Comparison of ENCODE assay signal across 17 cellular contexts in the genomic region with DNA sequence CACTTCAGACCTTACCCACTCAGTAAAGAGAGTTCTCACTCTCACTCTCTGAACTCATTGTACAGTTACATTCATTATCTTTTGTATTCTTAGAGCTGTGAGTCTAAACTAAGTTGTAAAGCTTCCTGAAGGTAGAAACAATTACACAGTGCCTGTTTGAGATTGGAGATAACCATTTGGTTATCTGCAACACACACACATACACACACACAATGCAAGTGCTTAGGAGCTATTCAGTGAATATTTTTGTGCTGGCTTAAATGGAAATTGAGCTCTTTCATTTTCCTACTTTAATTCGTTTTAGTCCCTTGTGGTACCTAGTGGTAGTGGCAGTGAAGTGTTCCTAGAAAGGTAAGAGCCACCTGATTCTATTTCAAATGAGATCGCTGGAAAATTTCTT. TPM values are rescaled to one million over a fixed set of nuclear protein-coding genes. Genes with fewer than 3 reads are reported as not detected.
DNase-seq lines count a peak whose midpoint lies in the region; ATAC-seq, FAIRE-seq and TF ChIP-seq lines count a peak whose summit lies in the region.
"Had no signal": no experiment of that assay in that cellular context is flagged by ENCODE, and none has a peak within 500 bp of the region (broad histone marks: within the 10 kb centered on the region; RNA-seq: fewer than 3 reads in every experiment).

No MANE protein-coding gene starts in this region.

- TF ChIP-seq CTCF in A673 (conservative IDR thresholded peaks at IDR 0.05; ENCODE audit: low read depth, low read length) (no peak), WTC11 (IDR thresholded peaks at IDR 0.05) (no peak), RWPE1 (conservative IDR thresholded peaks at IDR 0.05; ENCODE audit: low read depth) (no peak)

- no peaks in the 10 kb centered on the region for H3K27me3 ChIP-seq in A673 (replicated peaks; ENCODE audit: insufficient read depth, low read depth, low read length, poor library complexity)
- H3K27me3 ChIP-seq: suprapubic skin had no signal

- H3K4me1 ChIP-seq in A673 (ENCODE audit: insufficient read depth, low read length, poor library complexity, severe bottlenecking) (no peaks in the 10 kb centered on the region), mesodermal cell (ENCODE audit: control insufficient read depth, insufficient read depth, low read length, poor library complexity, severe bottlenecking) (no peaks in the 10 kb centered on the region)
- H3K4me1 ChIP-seq: parathyroid adenoma had no signal

- peak overlapping the region; percentile 4 for H3K27ac ChIP-seq in A673 (ENCODE audit: low read depth, low read length, poor library complexity, severe bottlenecking)
- H3K27ac ChIP-seq in mesodermal cell (ENCODE audit: low read depth, low read length, severe bottlenecking), result peak overlapping the region; percentile 16
- no peak overlapping the region for H3K27ac ChIP-seq in RWPE1
- H3K27ac ChIP-seq: parathyroid adenoma, suprapubic skin had no signal

- no TSS peak for BruUV-seq in A673 (replicated peaks; lab: Mats Ljungman, UMichigan)

- FAIRE-seq in GM12892 (lab: Jason Lieb, UNC), result peak; percentile 48

- TF ChIP-seq POLR2A in GM12892 (IDR thresholded peaks at IDR 0.05; ENCODE audit: low read depth, low read length), result no peak

- no CpG with 5 or more reads among the region's 2 CpGs for WGBS in mesodermal cell (ENCODE audit: insufficient coverage in 2 of 2), 2 experiments

- no peaks in the 10 kb centered on the region for H3K27me3 Mint-ChIP-seq in WTC11 (ENCODE audit: low read depth)

- CTCF ChIA-PET in A673 (lab: Charles Lee) (no interaction called here), WTC11 (lab: Charles Lee) (interaction anchor here (0.7 to 4.1 kb wide), 13 partner anchors 9 to 236 kb away, joined by 3 to 20 read pairs (median 4); a partner anchor contains a TSS), RWPE1 (lab: Yijun Ruan, JAX) (interaction anchor here (0.5 to 0.9 kb wide), 2 partner anchors 9 to 13 kb away, joined by 3 to 4 read pairs; no protein-coding TSS in a partner anchor)

- intact Hi-C loops in A673 (cut with micrococcal nuclease; ENCODE audit: unreplicated experiment), result no loop called here

- peaks cover 25% of the 10 kb centered on the region for H3K4me1 Mint-ChIP-seq in WTC11

- no peak for ATAC-seq in WTC11
- no peak for ATAC-seq in GM19324 (IDR thresholded peaks at IDR 0.05; ENCODE audit: low FRiP score, unreplicated experiment)

- H3K9me3 Mint-ChIP-seq in WTC11, result no peaks in the 10 kb centered on the region

- H3K9me3 ChIP-seq in A673 (ENCODE audit: low read depth, low read length, poor library complexity, severe bottlenecking) (no peaks in the 10 kb centered on the region), mesodermal cell (ENCODE audit: control insufficient read depth, low read length) (no peaks in the 10 kb centered on the region)
- H3K9me3 ChIP-seq: suprapubic skin had no signal

- no peak overlapping the region for H3K4me3 Mint-ChIP-seq in WTC11

- H3K36me3 ChIP-seq in A673 (ENCODE audit: insufficient read depth, low read length, poor library complexity, severe bottlenecking) (no peaks in the 10 kb centered on the region), mesodermal cell (ENCODE audit: control insufficient read depth, insufficient read depth, low read length) (peaks cover 19% of the 10 kb centered on the region)
- H3K36me3 ChIP-seq: suprapubic skin had no signal

- peak overlapping the region; percentile 13 for H3K27ac Mint-ChIP-seq in WTC11

- POLR2A ChIA-PET in A673 (lab: Charles Lee; ENCODE audit: low non-redundant PET), result no interaction called here
- POLR2A ChIA-PET in WTC11 (lab: Charles Lee), result interaction anchor here (0.6 to 1.2 kb wide), 2 partner anchors 22 to 52 kb away, joined by 3 to 5 read pairs; a partner anchor contains a TSS
- POLR2A ChIA-PET in RWPE1 (lab: Yijun Ruan, JAX; ENCODE audit: low non-redundant PET), result interaction anchor here (0.6 kb wide), 1 partner anchor 44 kb away, joined by 3 read pairs; no protein-coding TSS in a partner anchor

- no peaks in the 10 kb centered on the region for H3K36me3 Mint-ChIP-seq in WTC11

- no peak for DNase-seq in A673 (ENCODE audit: low spot score)
- DNase-seq in GM12892 (ENCODE audit: insufficient read length), result no peak
- DNase-seq in WTC11 (ENCODE audit: low spot score), result no peak
- no peak for DNase-seq in cortex of kidney (lab: John Stamatoyannopoulos, UW)
- no peak for DNase-seq in RWPE1 (ENCODE audit: low spot score)
- no peak for DNase-seq in NCI-H1092 treated with DMSO at 0.1 percent for 48 hours (lab: John Stamatoyannopoulos, UW)
- DNase-seq: activated CD8-positive, alpha-beta memory T cell treated with anti-CD3 and anti-CD28 coated beads, Interleukin-2, amount 50 U/mL, for 4 hours; DMS153; HCEC 1CT; mammary epithelial cell; NCI-H1930; SHP77 treated with DMSO at 0.1 percent for 48 hours; stimulated activated CD4-positive, alpha-beta T cell treated with anti-CD3 and anti-CD28 coated beads, Interleukin-12 subunit alpha, Interleukin-12 subunit beta, amount 100 ng/mL, for 4 hours had no signal

- H3K4me3 ChIP-seq in A673 (ENCODE audit: low read depth, low read length, poor library complexity, severe bottlenecking) (no peak overlapping the region), mesodermal cell (ENCODE audit: extremely low read depth, insufficient read depth, low read length, poor library complexity, severe bottlenecking) (no peak overlapping the region)
- H3K4me3 ChIP-seq: suprapubic skin had no signal

TF ChIP-seq in WTC11, 78 proteins besides CTCF, POLR2A, EP300 and RAD21 (continues in another document):
- TF ChIP-seq OVOL2 (CRISPR knock-in tag; IDR thresholded peaks at IDR 0.05; ENCODE audit: borderline replicate concordance) (no peak), SOX15 (CRISPR knock-in tag; IDR thresholded peaks at IDR 0.05) (no peak), NR1H2 (CRISPR knock-in tag; IDR thresholded peaks at IDR 0.05) (no peak), CBFB (CRISPR knock-in tag; IDR thresholded peaks at IDR 0.05; ENCODE audit: low read depth) (no peak), CREM (CRISPR knock-in tag; IDR thresholded peaks at IDR 0.05) (no peak), ZNF317 (CRISPR knock-in tag; IDR thresholded peaks at IDR 0.05; ENCODE audit: borderline replicate concordance, low read depth) (no peak), ATF1 (CRISPR knock-in tag; IDR thresholded peaks at IDR 0.05) (no peak)
- TF ChIP-seq, protein P1, sequence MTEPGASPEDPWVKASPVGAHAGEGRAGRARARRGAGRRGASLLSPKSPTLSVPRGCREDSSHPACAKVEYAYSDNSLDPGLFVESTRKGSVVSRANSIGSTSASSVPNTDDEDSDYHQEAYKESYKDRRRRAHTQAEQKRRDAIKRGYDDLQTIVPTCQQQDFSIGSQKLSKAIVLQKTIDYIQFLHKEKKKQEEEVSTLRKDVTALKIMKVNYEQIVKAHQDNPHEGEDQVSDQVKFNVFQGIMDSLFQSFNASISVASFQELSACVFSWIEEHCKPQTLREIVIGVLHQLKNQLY (CRISPR knock-in tag; IDR thresholded peaks at IDR 0.05), result no peak
- TF ChIP-seq, protein P2, sequence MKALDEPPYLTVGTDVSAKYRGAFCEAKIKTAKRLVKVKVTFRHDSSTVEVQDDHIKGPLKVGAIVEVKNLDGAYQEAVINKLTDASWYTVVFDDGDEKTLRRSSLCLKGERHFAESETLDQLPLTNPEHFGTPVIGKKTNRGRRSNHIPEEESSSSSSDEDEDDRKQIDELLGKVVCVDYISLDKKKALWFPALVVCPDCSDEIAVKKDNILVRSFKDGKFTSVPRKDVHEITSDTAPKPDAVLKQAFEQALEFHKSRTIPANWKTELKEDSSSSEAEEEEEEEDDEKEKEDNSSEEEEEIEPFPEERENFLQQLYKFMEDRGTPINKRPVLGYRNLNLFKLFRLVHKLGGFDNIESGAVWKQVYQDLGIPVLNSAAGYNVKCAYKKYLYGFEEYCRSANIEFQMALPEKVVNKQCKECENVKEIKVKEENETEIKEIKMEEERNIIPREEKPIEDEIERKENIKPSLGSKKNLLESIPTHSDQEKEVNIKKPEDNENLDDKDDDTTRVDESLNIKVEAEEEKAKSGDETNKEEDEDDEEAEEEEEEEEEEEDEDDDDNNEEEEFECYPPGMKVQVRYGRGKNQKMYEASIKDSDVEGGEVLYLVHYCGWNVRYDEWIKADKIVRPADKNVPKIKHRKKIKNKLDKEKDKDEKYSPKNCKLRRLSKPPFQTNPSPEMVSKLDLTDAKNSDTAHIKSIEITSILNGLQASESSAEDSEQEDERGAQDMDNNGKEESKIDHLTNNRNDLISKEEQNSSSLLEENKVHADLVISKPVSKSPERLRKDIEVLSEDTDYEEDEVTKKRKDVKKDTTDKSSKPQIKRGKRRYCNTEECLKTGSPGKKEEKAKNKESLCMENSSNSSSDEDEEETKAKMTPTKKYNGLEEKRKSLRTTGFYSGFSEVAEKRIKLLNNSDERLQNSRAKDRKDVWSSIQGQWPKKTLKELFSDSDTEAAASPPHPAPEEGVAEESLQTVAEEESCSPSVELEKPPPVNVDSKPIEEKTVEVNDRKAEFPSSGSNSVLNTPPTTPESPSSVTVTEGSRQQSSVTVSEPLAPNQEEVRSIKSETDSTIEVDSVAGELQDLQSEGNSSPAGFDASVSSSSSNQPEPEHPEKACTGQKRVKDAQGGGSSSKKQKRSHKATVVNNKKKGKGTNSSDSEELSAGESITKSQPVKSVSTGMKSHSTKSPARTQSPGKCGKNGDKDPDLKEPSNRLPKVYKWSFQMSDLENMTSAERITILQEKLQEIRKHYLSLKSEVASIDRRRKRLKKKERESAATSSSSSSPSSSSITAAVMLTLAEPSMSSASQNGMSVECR (CRISPR knock-in tag; IDR thresholded peaks at IDR 0.05; ENCODE audit: borderline replicate concordance), result no peak

RNA-seq across cellular contexts. Expression of a gene that starts 19.9 kb away (rescaled TPM):
- 96.8 and 97.4 TPM in 2 replicates for total RNA-seq in A673 (2021)
- polyA plus RNA-seq in GM12892 (2012; ENCODE audit: missing spikeins), result 17.1 TPM
- total RNA-seq in WTC11 (2021), result 91.2 to 104 TPM (median 94.0 TPM) in 3 replicates
- polyA plus RNA-seq in mesodermal cell (2013, experiment 1 of 2), result 37.3 TPM
- polyA plus RNA-seq in mesodermal cell (2013, experiment 2 of 2), result 31.7 TPM

RNA-seq across cellular contexts. Expression of a gene that starts 51.7 kb away (rescaled TPM):
- total RNA-seq in A673 (2021), result 62.3 and 62.7 TPM in 2 replicates
- polyA plus RNA-seq in GM12892 (2012; ENCODE audit: missing spikeins), result 27.9 TPM
- total RNA-seq in WTC11 (2021), result 46.3 to 49.8 TPM (median 47.2 TPM) in 3 replicates
- 34.1 TPM for polyA plus RNA-seq in mesodermal cell (2013, experiment 1 of 2)
- 28.4 TPM for polyA plus RNA-seq in mesodermal cell (2013, experiment 2 of 2)

RNA-seq across cellular contexts. Expression of a gene that starts 55.0 kb away (rescaled TPM):
- total RNA-seq in A673 (2021) (30.4 and 32.4 TPM in 2 replicates), WTC11 (2021) (18.8 to 25.8 TPM (median 23.8 TPM) in 3 replicates)
- 12.3 TPM for polyA plus RNA-seq in GM12892 (2012; ENCODE audit: missing spikeins)
- 24.9 TPM for polyA plus RNA-seq in mesodermal cell (2013, experiment 1 of 2)
- polyA plus RNA-seq in mesodermal cell (2013, experiment 2 of 2), result 22.8 TPM
